In the genomic region with DNA sequence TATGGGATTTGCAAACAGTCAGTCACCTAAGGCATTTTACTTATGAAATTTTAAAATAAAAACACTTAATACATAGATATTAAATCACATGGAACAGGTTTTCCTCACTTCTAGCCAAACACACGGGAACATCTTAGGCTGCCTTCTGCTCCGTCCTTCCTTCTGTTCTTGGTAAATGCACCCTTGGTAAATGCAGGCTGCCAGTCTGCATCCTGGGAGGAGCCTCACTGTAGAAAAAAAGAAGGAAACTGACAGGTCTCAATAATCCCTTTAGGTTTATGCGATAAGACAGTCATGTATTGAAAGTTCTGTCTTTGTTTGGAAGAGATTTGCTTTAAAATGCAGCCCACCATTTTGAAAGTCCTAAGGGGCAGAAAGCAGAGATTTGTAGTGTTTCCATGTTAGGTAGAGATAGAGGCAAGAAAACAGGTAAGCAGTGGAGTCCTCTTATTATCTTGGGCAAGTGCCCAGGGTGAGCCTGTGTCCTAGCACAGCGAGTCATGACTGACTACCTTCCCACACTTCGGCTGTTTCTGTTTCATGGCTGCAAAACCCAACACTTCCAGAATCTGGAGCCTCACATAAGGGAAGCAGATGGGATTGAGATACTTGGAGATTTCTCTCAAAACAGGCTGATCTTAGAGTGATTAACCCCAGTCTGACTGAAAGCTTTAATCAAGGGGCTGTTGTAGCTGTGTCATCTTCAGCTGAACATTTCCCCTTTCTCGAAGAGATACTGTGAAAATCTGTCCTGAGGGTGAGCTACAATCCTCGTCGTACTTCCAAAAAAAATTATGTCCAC, we compare ENCODE assay signal across 1 cellular context.
TF ChIP-seq lines count a peak whose summit lies in the region.

No MANE protein-coding gene starts in this region.

TF ChIP-seq in WTC11, 78 proteins besides CTCF, POLR2A, EP300 and RAD21:
- TF ChIP-seq, protein P1, sequence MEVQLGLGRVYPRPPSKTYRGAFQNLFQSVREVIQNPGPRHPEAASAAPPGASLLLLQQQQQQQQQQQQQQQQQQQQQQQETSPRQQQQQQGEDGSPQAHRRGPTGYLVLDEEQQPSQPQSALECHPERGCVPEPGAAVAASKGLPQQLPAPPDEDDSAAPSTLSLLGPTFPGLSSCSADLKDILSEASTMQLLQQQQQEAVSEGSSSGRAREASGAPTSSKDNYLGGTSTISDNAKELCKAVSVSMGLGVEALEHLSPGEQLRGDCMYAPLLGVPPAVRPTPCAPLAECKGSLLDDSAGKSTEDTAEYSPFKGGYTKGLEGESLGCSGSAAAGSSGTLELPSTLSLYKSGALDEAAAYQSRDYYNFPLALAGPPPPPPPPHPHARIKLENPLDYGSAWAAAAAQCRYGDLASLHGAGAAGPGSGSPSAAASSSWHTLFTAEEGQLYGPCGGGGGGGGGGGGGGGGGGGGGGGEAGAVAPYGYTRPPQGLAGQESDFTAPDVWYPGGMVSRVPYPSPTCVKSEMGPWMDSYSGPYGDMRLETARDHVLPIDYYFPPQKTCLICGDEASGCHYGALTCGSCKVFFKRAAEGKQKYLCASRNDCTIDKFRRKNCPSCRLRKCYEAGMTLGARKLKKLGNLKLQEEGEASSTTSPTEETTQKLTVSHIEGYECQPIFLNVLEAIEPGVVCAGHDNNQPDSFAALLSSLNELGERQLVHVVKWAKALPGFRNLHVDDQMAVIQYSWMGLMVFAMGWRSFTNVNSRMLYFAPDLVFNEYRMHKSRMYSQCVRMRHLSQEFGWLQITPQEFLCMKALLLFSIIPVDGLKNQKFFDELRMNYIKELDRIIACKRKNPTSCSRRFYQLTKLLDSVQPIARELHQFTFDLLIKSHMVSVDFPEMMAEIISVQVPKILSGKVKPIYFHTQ (CRISPR knock-in tag; IDR thresholded peaks at IDR 0.05): no peak
- TF ChIP-seq NFE2L1 (CRISPR knock-in tag; IDR thresholded peaks at IDR 0.05): no peak
- TF ChIP-seq ATF1 (CRISPR knock-in tag; IDR thresholded peaks at IDR 0.05): no peak
- TF ChIP-seq NFYB (CRISPR knock-in tag; conservative IDR thresholded peaks at IDR 0.05; ENCODE audit: low read depth): no peak
- no peak for TF ChIP-seq FOXK1 (CRISPR knock-in tag; IDR thresholded peaks at IDR 0.05)
- no peak for TF ChIP-seq TP53 (CRISPR knock-in tag; IDR thresholded peaks at IDR 0.05)
- TF ChIP-seq ZNF317 (CRISPR knock-in tag; IDR thresholded peaks at IDR 0.05; ENCODE audit: borderline replicate concordance, low read depth): no peak
- TF ChIP-seq, protein P2, sequence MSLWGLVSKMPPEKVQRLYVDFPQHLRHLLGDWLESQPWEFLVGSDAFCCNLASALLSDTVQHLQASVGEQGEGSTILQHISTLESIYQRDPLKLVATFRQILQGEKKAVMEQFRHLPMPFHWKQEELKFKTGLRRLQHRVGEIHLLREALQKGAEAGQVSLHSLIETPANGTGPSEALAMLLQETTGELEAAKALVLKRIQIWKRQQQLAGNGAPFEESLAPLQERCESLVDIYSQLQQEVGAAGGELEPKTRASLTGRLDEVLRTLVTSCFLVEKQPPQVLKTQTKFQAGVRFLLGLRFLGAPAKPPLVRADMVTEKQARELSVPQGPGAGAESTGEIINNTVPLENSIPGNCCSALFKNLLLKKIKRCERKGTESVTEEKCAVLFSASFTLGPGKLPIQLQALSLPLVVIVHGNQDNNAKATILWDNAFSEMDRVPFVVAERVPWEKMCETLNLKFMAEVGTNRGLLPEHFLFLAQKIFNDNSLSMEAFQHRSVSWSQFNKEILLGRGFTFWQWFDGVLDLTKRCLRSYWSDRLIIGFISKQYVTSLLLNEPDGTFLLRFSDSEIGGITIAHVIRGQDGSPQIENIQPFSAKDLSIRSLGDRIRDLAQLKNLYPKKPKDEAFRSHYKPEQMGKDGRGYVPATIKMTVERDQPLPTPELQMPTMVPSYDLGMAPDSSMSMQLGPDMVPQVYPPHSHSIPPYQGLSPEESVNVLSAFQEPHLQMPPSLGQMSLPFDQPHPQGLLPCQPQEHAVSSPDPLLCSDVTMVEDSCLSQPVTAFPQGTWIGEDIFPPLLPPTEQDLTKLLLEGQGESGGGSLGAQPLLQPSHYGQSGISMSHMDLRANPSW (CRISPR knock-in tag; conservative IDR thresholded peaks at IDR 0.05; ENCODE audit: low read depth): no peak
- no peak for TF ChIP-seq TEAD4 (CRISPR knock-in tag; IDR thresholded peaks at IDR 0.05)
- TF ChIP-seq SOX15 (CRISPR knock-in tag; IDR thresholded peaks at IDR 0.05): no peak
- TF ChIP-seq, protein P3, sequence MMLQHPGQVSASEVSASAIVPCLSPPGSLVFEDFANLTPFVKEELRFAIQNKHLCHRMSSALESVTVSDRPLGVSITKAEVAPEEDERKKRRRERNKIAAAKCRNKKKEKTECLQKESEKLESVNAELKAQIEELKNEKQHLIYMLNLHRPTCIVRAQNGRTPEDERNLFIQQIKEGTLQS (CRISPR knock-in tag; conservative IDR thresholded peaks at IDR 0.05): no peak
- TF ChIP-seq MXD4 (CRISPR knock-in tag; IDR thresholded peaks at IDR 0.05; ENCODE audit: borderline replicate concordance): no peak
- TF ChIP-seq SP1 (CRISPR knock-in tag; conservative IDR thresholded peaks at IDR 0.05): no peak
- TF ChIP-seq, protein P4, sequence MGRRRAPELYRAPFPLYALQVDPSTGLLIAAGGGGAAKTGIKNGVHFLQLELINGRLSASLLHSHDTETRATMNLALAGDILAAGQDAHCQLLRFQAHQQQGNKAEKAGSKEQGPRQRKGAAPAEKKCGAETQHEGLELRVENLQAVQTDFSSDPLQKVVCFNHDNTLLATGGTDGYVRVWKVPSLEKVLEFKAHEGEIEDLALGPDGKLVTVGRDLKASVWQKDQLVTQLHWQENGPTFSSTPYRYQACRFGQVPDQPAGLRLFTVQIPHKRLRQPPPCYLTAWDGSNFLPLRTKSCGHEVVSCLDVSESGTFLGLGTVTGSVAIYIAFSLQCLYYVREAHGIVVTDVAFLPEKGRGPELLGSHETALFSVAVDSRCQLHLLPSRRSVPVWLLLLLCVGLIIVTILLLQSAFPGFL (CRISPR knock-in tag; IDR thresholded peaks at IDR 0.05; ENCODE audit: borderline replicate concordance): no peak
- no peak for TF ChIP-seq OVOL2 (CRISPR knock-in tag; IDR thresholded peaks at IDR 0.05; ENCODE audit: borderline replicate concordance)
- no peak for TF ChIP-seq CBFB (CRISPR knock-in tag; IDR thresholded peaks at IDR 0.05; ENCODE audit: low read depth)
